13 cellular contexts compared by ENCODE assay signal in the genomic region with DNA sequence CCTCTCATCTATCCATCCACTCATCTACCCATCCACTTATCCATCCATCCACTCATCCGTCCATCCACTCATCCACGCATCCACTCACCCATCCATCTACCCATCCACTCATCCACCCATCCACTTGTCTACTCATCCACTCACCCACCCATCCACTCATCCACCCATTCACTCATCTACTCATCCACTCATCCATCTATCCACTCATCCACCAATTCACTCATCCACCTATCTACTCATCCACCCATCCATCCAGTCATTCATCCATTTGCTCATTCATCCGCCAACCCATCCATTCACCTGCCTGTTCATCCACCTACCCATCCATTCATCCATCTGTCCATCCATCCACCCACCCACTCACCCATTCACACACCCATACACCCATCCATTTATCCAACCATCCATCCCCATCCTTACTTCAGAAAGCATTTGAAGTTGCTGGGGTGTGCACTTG.
DNase-seq lines count a peak whose midpoint lies in the region; ATAC-seq and TF ChIP-seq lines count a peak whose summit lies in the region.
"Had no signal": no experiment of that assay in that cellular context is flagged by ENCODE, and none has a peak within 500 bp of the region (broad histone marks: within the 10 kb centered on the region; RNA-seq: fewer than 3 reads in every experiment).

No MANE protein-coding gene starts in this region.

- TF ChIP-seq CTCF in MM.1S (IDR thresholded peaks at IDR 0.05; ENCODE audit: low read length) (no peak), neutrophil (IDR thresholded peaks at IDR 0.05) (no peak)

- H2AFZ ChIP-seq in MM.1S (ENCODE audit: low read length): no peak overlapping the region

- no peak for ATAC-seq in central memory CD8-positive, alpha-beta T cell (replicated peaks; ENCODE audit: extremely low read depth, poor library complexity, severe bottlenecking)
- no peak for ATAC-seq in GM21723 (IDR thresholded peaks at IDR 0.05; ENCODE audit: unreplicated experiment)
- no peak for ATAC-seq in HG03175 (IDR thresholded peaks at IDR 0.05; ENCODE audit: unreplicated experiment)

- H3K79me2 ChIP-seq in MM.1S (ENCODE audit: low read length): peaks cover 95% of the 10 kb centered on the region

- intact Hi-C loops in posterior cingulate gyrus (cut with DNase I): no loop called here

- no peaks in the 10 kb centered on the region for H3K9me3 ChIP-seq in CD8-positive, alpha-beta memory T cell (ENCODE audit: low read length)
- no peaks in the 10 kb centered on the region for H3K9me3 ChIP-seq in MM.1S (replicated peaks; ENCODE audit: insufficient read depth, low read length)
- H3K9me3 ChIP-seq in neutrophil: no peaks in the 10 kb centered on the region

- no peak overlapping the region for H3K4me2 ChIP-seq in MM.1S (ENCODE audit: low read depth, low read length)

- H3K4me1 ChIP-seq in CD8-positive, alpha-beta memory T cell (ENCODE audit: insufficient read depth, low read length): peaks cover 98% of the 10 kb centered on the region
- H3K4me1 ChIP-seq in MM.1S (ENCODE audit: low read length) (peaks cover 30% of the 10 kb centered on the region), neutrophil (ENCODE audit: control insufficient read depth in 1 of 2, insufficient read depth in 1 of 2, low read depth in 1 of 2, low read length in 1 of 2) (peaks cover 59% of the 10 kb centered on the region in 2 experiments)

- no peak overlapping the region for H3K27ac ChIP-seq in CD8-positive, alpha-beta memory T cell (ENCODE audit: low read depth, low read length)
- H3K27ac ChIP-seq in MM.1S (ENCODE audit: low read length) (no peak overlapping the region), neutrophil (peak overlapping the region; percentile 75)

- no peaks in the 10 kb centered on the region for H3K9me2 ChIP-seq in MM.1S (replicated peaks; ENCODE audit: insufficient read depth, low read length)

- H3K4me3 Mint-ChIP-seq in CD8-positive, alpha-beta memory T cell: peak overlapping the region in 5 of 7 donors; percentile 10 to 69 (median 61)
- peak overlapping the region; percentile 77 for H3K4me3 Mint-ChIP-seq in central memory CD8-positive, alpha-beta T cell

- H3K27ac Mint-ChIP-seq in CD8-positive, alpha-beta memory T cell: peak overlapping the region in 7 of 8 donors; percentile 39 to 93 (median 67)
- no peak overlapping the region for H3K27ac Mint-ChIP-seq in central memory CD8-positive, alpha-beta T cell (ENCODE audit: low read depth)

- peaks cover 0 to 2% of the 10 kb centered on the region in 2 donors for H3K27me3 Mint-ChIP-seq in CD8-positive, alpha-beta memory T cell
- no peaks in the 10 kb centered on the region for H3K27me3 Mint-ChIP-seq in central memory CD8-positive, alpha-beta T cell

- H3K27me3 ChIP-seq in CD8-positive, alpha-beta memory T cell (ENCODE audit: insufficient read depth, low read length, poor library complexity, severe bottlenecking): no peaks in the 10 kb centered on the region
- no peaks in the 10 kb centered on the region for H3K27me3 ChIP-seq in MM.1S (replicated peaks; ENCODE audit: insufficient read depth, low read length)
- H3K27me3 ChIP-seq in neutrophil: no peaks in the 10 kb centered on the region
- H3K27me3 ChIP-seq: foreskin keratinocyte had no signal

- DNase-seq in CD8-positive, alpha-beta memory T cell: no peak
- peak; percentile 0 for DNase-seq in MM.1S
- DNase-seq in central memory CD8-positive, alpha-beta T cell (ENCODE audit: low spot score in 2 of 2): no peak
- DNase-seq in NCI-H1417 treated with DMSO at 0.1 percent for 48 hours (lab: John Stamatoyannopoulos, UW): no peak
- no peak for DNase-seq in posterior cingulate gyrus
- DNase-seq: activated CD4-positive, CD25-positive, alpha-beta regulatory T cell treated with anti-CD3 and anti-CD28 coated beads, Interleukin-2, amount 50 U/mL, for 72 hours; DMS79 treated with DMSO at 0.1 percent for 48 hours; foreskin keratinocyte; NK-92 treated with Interleukin-12 subunit alpha and Interleukin-12 subunit beta, amount 100 ng/mL, for 24 hours; stimulated activated CD4-positive, alpha-beta T cell treated with anti-CD3 and anti-CD28 coated beads, Interleukin-12 subunit alpha, Interleukin-12 subunit beta, amount 100 ng/mL, for 4 hours had no signal

- no peak overlapping the region for H3K4me3 ChIP-seq in CD8-positive, alpha-beta memory T cell (ENCODE audit: low read length)
- H3K4me3 ChIP-seq in MM.1S (ENCODE audit: low read length) (no peak overlapping the region), neutrophil (ENCODE audit: low read depth in 1 of 2, low read length in 1 of 2) (no peak overlapping the region)

- no peaks in the 10 kb centered on the region for H3K9me3 Mint-ChIP-seq in CD8-positive, alpha-beta memory T cell
- H3K9me3 Mint-ChIP-seq in central memory CD8-positive, alpha-beta T cell: no peaks in the 10 kb centered on the region

- peaks cover 11% of the 10 kb centered on the region for H3F3A ChIP-seq in MM.1S (ENCODE audit: insufficient read depth, low read length)

- POLR2A ChIA-PET in CD8-positive, alpha-beta memory T cell (lab: Charles Lee): no interaction called here

- no peak overlapping the region for H3K9ac ChIP-seq in MM.1S (ENCODE audit: low read length)

- H4K20me1 ChIP-seq in MM.1S (ENCODE audit: insufficient read depth, low read length): no peaks in the 10 kb centered on the region

- CTCF ChIA-PET in CD8-positive, alpha-beta memory T cell (lab: Charles Lee): interaction anchor here (2.9 kb wide), 1 partner anchor 70 kb away, joined by 10 read pairs; no protein-coding TSS in a partner anchor

- H3K36me3 Mint-ChIP-seq in CD8-positive, alpha-beta memory T cell: peaks cover 14 to 79% (median 27%) of the 10 kb centered on the region in 3 donors
- peaks cover 40% of the 10 kb centered on the region for H3K36me3 Mint-ChIP-seq in central memory CD8-positive, alpha-beta T cell (ENCODE audit: insufficient read depth)

- H3K4me1 Mint-ChIP-seq in CD8-positive, alpha-beta memory T cell: peaks cover 91 to 99% (median 93%) of the 10 kb centered on the region in 3 donors
- peaks cover 88% of the 10 kb centered on the region for H3K4me1 Mint-ChIP-seq in central memory CD8-positive, alpha-beta T cell

- peaks cover 34% of the 10 kb centered on the region for H3K36me3 ChIP-seq in CD8-positive, alpha-beta memory T cell (ENCODE audit: insufficient read depth, low read length)
- H3K36me3 ChIP-seq in MM.1S (replicated peaks; ENCODE audit: insufficient read depth, low read length) (no peaks in the 10 kb centered on the region), neutrophil (no peaks in the 10 kb centered on the region)
